8 cellular contexts compared by ENCODE assay signal in the genomic region with DNA sequence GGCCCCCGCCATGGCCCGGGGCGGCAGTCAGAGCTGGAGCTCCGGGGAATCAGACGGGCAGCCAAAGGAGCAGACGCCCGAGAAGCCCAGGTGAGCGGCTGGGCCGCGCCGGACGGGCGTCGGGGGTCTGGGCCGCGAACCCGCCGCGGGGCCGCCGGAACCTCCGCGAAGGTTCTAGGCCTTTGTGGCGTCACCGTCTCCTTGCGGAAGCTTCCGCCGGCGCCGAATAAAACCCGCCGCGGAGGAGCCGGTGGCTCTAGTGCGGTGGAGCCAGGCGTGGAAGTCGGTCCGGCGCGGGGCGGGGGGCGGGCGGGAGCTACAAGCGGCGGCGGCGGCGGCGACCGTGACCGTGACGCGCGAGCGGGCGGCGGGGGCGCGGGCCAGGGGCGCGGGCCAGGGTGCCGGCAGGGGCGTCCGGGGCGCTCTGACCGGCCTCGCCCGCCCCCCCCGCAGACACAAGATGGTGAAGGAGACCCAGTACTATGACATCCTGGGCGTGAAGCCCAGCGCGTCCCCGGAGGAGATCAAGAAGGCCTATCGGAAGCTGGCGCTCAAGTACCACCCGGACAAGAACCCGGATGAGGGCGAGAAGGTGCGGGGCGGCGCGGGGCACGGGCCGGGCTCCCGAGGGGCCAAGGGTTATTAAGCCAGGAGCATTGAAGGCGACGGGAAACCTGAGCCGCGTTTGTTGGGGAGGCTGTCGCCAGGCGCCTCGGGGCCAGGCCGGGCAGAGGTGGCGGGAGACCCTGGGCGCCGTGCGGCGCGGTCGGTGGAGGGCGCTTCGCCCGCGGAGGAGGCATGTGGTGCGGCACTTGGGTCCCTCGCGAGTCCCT.
A peak's percentile ranks its signal among the peaks of the same experiment; 100 is the strongest.
DNase-seq lines count a peak whose midpoint lies in the region; ATAC-seq and TF ChIP-seq lines count a peak whose summit lies in the region.

A gene (plus strand): TSS at position 259 of the 833 bp plus-strand sequence. CDS start 202 bp downstream, at position 461.

- H3K4me3 ChIP-seq in brain microvascular endothelial cell (ENCODE audit: low read depth, low read length): peak within 1 kb of the TSS; percentile 63

- ATAC-seq in HG02938 (IDR thresholded peaks at IDR 0.05; ENCODE audit: unreplicated experiment): no peak

- in situ Hi-C loops in GM18951 (cut with MboI; ENCODE audit: low sequenced_read_pairs, unreplicated experiment) (no loop called here), brain microvascular endothelial cell (cut with HindIII; ENCODE audit: low pct_ligation_motif_present, low sequenced_read_pairs) (no loop called here)

- H3K36me3 ChIP-seq in brain microvascular endothelial cell (replicated peaks): no peaks in the 10 kb centered on the region

- TF ChIP-seq POLR2A in GM18951 (IDR thresholded peaks at IDR 0.05; ENCODE audit: extremely low read depth, insufficient read depth, insufficient read length): peak; percentile 21

- DNase-seq in brain microvascular endothelial cell (no peak), iPS-NIHi11 (ENCODE audit: low spot score) (peak; percentile 77), glomerular visceral epithelial cell (ENCODE audit: extremely low spot score) (no peak), NCI-H2196 treated with DMSO at 0.1 percent for 48 hours (lab: John Stamatoyannopoulos, UW; ENCODE audit: unreplicated experiment) (no peak)
- peak; percentile 62 for DNase-seq in stimulated activated CD4-positive, alpha-beta T cell treated with anti-CD3 and anti-CD28 coated beads, Interleukin-12 subunit alpha, Interleukin-12 subunit beta, amount 100 ng/mL, for 4 hours

- peak within 1 kb of the TSS; percentile 97 for H3K27ac ChIP-seq in VCaP
- no peak within 1 kb of the TSS for H3K27ac ChIP-seq in brain microvascular endothelial cell

- TF ChIP-seq CTCF in VCaP (conservative IDR thresholded peaks at IDR 0.05) (peak; percentile 60), brain microvascular endothelial cell (IDR thresholded peaks at IDR 0.05; ENCODE audit: low read depth, low read length, missing control alignments) (no peak)

- H3K27me3 ChIP-seq in brain microvascular endothelial cell (replicated peaks): no peaks in the 10 kb centered on the region

Comparison
In these comparisons a context has a peak if more than half of its experiments do, and no peak if none do; other contexts are left out.
1. DNase-seq: peak in iPS-NIHi11 (single experiment) and stimulated activated CD4-positive, alpha-beta T cell treated with anti-CD3 and anti-CD28 coated beads, Interleukin-12 subunit alpha, Interleukin-12 subunit beta, amount 100 ng/mL, for 4 hours (single experiment); none in brain microvascular endothelial cell (single experiment), glomerular visceral epithelial cell (single experiment) and NCI-H2196 treated with DMSO at 0.1 percent for 48 hours (single experiment).